10 cellular contexts compared by ENCODE assay signal in the genomic region with DNA sequence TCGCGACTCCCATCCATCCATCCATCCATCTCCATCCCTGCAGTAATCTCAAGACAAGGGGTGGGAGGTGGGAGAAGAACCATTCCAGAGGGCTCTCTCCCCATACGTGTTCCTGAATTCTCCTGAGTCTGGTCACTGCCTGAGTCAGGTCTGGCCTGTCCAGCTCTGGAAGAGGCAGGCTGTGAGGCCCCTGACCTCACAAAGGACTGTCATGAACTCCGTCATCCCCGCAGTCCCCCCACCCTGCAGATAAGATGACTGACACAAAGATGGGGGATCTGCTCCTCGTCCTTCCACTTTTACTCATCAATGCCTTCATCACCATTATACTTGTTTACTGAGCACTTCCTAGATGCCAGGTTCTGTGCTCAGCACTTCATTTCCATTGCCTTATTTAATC. TPM values are rescaled to one million over a fixed set of nuclear protein-coding genes. Genes with fewer than 3 reads are reported as not detected.
DNase-seq lines count a peak whose midpoint lies in the region; TF ChIP-seq lines count a peak whose summit lies in the region.
"Had no signal": no experiment of that assay in that cellular context is flagged by ENCODE, and none has a peak within 500 bp of the region (broad histone marks: within the 10 kb centered on the region; RNA-seq: fewer than 3 reads in every experiment).

No MANE protein-coding gene starts in this region.

- TF ChIP-seq CTCF in MCF 10A (IDR thresholded peaks at IDR 0.05; ENCODE audit: unreplicated experiment) (no peak), breast epithelium (IDR thresholded peaks at IDR 0.05) (no peak), thyroid gland (IDR thresholded peaks at IDR 0.05) (no peak), BE2C (IDR thresholded peaks at IDR 0.05; ENCODE audit: low read depth, low read length) (no peak)

- intact Hi-C loops in MCF 10A (cut with micrococcal nuclease) (no loop called here), breast epithelium (cut with DNase I; ENCODE audit: low total_unique reads) (no loop called here), thyroid gland (cut with DNase I) (loop anchor here (5.0 kb wide), 2 partner anchors 33 to 133 kb away; no protein-coding TSS in a partner anchor)

- H3K36me3 ChIP-seq in breast epithelium (no peaks in the 10 kb centered on the region), muscle layer of duodenum (ENCODE audit: control insufficient read depth in 1 of 2, insufficient read depth in 2 of 2, low read length in 2 of 2) (peaks cover 0 to 13% of the 10 kb centered on the region in 2 donors), thyroid gland (no peaks in the 10 kb centered on the region), BE2C (no peaks in the 10 kb centered on the region)

- CTCF ChIA-PET in MCF 10A (lab: Yijun Ruan, JAX) = interaction anchor here (7.8 kb wide), 1 partner anchor 32 kb away, joined by 194 read pairs; no protein-coding TSS in a partner anchor

- H3K4me3 ChIP-seq in breast epithelium (no peak overlapping the region), muscle layer of duodenum (ENCODE audit: low read depth in 1 of 2, low read length in 2 of 2) (no peak overlapping the region), thyroid gland (replicated peaks in 1 of 3) (no peak overlapping the region), BE2C (ENCODE audit: low read depth, low read length) (no peak overlapping the region)

- 94 to 96% methylated on average over 6 of the region's 6 CpGs for WGBS in thyroid gland, 2 donors

- DNase-seq in MCF 10A (ENCODE audit: unreplicated experiment) (no peak), breast epithelium (ENCODE audit: low spot score in 2 of 2) (no peak), thyroid gland (no peak), NCI-H1694 (lab: John Stamatoyannopoulos, UW) (no peak), BE2C (no peak), cerebellar cortex (ENCODE audit: low spot score) (no peak)
- DNase-seq: activated CD8-positive, alpha-beta memory T cell treated with anti-CD3 and anti-CD28 coated beads, Interleukin-2, amount 50 U/mL, for 48 hours; testis had no signal

- H3K27me3 Mint-ChIP-seq in MCF 10A (ENCODE audit: insufficient read depth, unreplicated experiment) = no peaks in the 10 kb centered on the region
- no peaks in the 10 kb centered on the region for H3K27me3 Mint-ChIP-seq in activated naive CD8-positive, alpha-beta T cell

- H3K4me3 Mint-ChIP-seq in MCF 10A (ENCODE audit: unreplicated experiment) = peak overlapping the region; percentile 86
- H3K4me3 Mint-ChIP-seq in activated naive CD8-positive, alpha-beta T cell = peak overlapping the region; percentile 85

- H3K27me3 ChIP-seq in breast epithelium = no peaks in the 10 kb centered on the region
- H3K27me3 ChIP-seq in muscle layer of duodenum (ENCODE audit: low read depth, low read length) = no peaks in the 10 kb centered on the region
- H3K27me3 ChIP-seq in thyroid gland = no peaks in the 10 kb centered on the region
- H3K27me3 ChIP-seq in BE2C = no peaks in the 10 kb centered on the region
- H3K27me3 ChIP-seq: testis had no signal

- H3K9me3 ChIP-seq in breast epithelium (no peaks in the 10 kb centered on the region), muscle layer of duodenum (ENCODE audit: control insufficient read depth in 1 of 2, low read length in 2 of 2) (no peaks in the 10 kb centered on the region), thyroid gland (no peaks in the 10 kb centered on the region), BE2C (no peaks in the 10 kb centered on the region)
- H3K9me3 ChIP-seq: testis had no signal

- H3K9me3 Mint-ChIP-seq in MCF 10A (ENCODE audit: unreplicated experiment) = no peaks in the 10 kb centered on the region
- no peaks in the 10 kb centered on the region for H3K9me3 Mint-ChIP-seq in activated naive CD8-positive, alpha-beta T cell (ENCODE audit: low read depth)

- TF ChIP-seq POLR2A in breast epithelium (IDR thresholded peaks at IDR 0.05) = no peak
- TF ChIP-seq POLR2A in thyroid gland (IDR thresholded peaks at IDR 0.05) = no peak

- H3K27ac ChIP-seq in breast epithelium = no peak overlapping the region
- H3K27ac ChIP-seq in muscle layer of duodenum (ENCODE audit: low read length) = peak overlapping the region; percentile 99
- H3K27ac ChIP-seq in thyroid gland = peak overlapping the region; percentile 97 to 100 (median 100)

- no TSS peak for BruUV-seq in MCF 10A (replicated peaks; lab: Mats Ljungman, UMichigan)

- H3K36me3 Mint-ChIP-seq in MCF 10A (ENCODE audit: insufficient read depth, unreplicated experiment) = peaks cover 9% of the 10 kb centered on the region
- H3K36me3 Mint-ChIP-seq in activated naive CD8-positive, alpha-beta T cell = peaks cover 2% of the 10 kb centered on the region

- peaks cover 34% of the 10 kb centered on the region for H3K4me1 Mint-ChIP-seq in MCF 10A (ENCODE audit: insufficient read depth, unreplicated experiment)
- peaks cover 67% of the 10 kb centered on the region for H3K4me1 Mint-ChIP-seq in activated naive CD8-positive, alpha-beta T cell (ENCODE audit: low read depth)

- peaks cover 19 to 44% of the 10 kb centered on the region in 2 donors for H3K4me1 ChIP-seq in breast epithelium
- peaks cover 34 to 52% of the 10 kb centered on the region in 2 donors for H3K4me1 ChIP-seq in muscle layer of duodenum (ENCODE audit: control insufficient read depth in 1 of 2, insufficient read depth in 2 of 2, low read length in 2 of 2)
- peaks cover 48 to 58% of the 10 kb centered on the region in 2 donors for H3K4me1 ChIP-seq in thyroid gland
- H3K4me1 ChIP-seq in BE2C = peaks cover 14% of the 10 kb centered on the region

- POLR2A ChIA-PET in MCF 10A (lab: Yijun Ruan, JAX) = interaction anchor here (0.5 to 3.3 kb wide), 5 partner anchors 70 to 231 kb away, joined by 3 to 24 read pairs (median 7); a partner anchor contains a TSS

- H3K27ac Mint-ChIP-seq in MCF 10A (ENCODE audit: low read depth, unreplicated experiment) = no peak overlapping the region
- H3K27ac Mint-ChIP-seq in activated naive CD8-positive, alpha-beta T cell = peak overlapping the region; percentile 96

RNA-seq across cellular contexts. Expression of a gene that starts 1.6 kb away (rescaled TPM):
- total RNA-seq in MCF 10A (2022) (131 and 170 TPM in 2 replicates), breast epithelium (10 to 100 TPM; 67.4 to 78.0 (median 68.6) TPM), thyroid gland (10 to 100 TPM; 63.6 to 75.0 (median 68.7) TPM)
- 125 TPM for polyA plus RNA-seq in BE2C (2012; ENCODE audit: insufficient read depth, insufficient read length, low read depth)

RNA-seq across cellular contexts. Expression of a gene that starts 5.0 kb away (rescaled TPM):
- total RNA-seq in MCF 10A (2022) (72.8 and 75.5 TPM in 2 replicates), breast epithelium (100 to 1,000 TPM; 107 to 118 (median 116) TPM), thyroid gland (100 to 1,000 TPM; 101 to 156 (median 148) TPM)
- 102 TPM for polyA plus RNA-seq in BE2C (2012; ENCODE audit: insufficient read depth, insufficient read length, low read depth)

RNA-seq across cellular contexts. Expression of a gene that starts 29.3 kb away (rescaled TPM):
- total RNA-seq in MCF 10A (2022) (not detected in 2 replicates), breast epithelium (10 to 100 TPM in 2 of 3 donors, 1 to 10 TPM in 1; 3.4 to 20.6 (median 11.1) TPM), thyroid gland (10 to 100 TPM in 2 of 4 donors, 1 to 10 TPM in 2; 5.7 to 13.7 (median 10.1) TPM)
- polyA plus RNA-seq in BE2C (2012; ENCODE audit: insufficient read depth, insufficient read length, low read depth) = 0.12 TPM

Comparison
In these comparisons a context has a peak if more than half of its experiments do, and no peak if none do; other contexts are left out.
1. H3K27ac ChIP-seq: peak in muscle layer of duodenum (single experiment) and thyroid gland (3 of 3); none in breast epithelium (0 of 2).